In the genomic region with DNA sequence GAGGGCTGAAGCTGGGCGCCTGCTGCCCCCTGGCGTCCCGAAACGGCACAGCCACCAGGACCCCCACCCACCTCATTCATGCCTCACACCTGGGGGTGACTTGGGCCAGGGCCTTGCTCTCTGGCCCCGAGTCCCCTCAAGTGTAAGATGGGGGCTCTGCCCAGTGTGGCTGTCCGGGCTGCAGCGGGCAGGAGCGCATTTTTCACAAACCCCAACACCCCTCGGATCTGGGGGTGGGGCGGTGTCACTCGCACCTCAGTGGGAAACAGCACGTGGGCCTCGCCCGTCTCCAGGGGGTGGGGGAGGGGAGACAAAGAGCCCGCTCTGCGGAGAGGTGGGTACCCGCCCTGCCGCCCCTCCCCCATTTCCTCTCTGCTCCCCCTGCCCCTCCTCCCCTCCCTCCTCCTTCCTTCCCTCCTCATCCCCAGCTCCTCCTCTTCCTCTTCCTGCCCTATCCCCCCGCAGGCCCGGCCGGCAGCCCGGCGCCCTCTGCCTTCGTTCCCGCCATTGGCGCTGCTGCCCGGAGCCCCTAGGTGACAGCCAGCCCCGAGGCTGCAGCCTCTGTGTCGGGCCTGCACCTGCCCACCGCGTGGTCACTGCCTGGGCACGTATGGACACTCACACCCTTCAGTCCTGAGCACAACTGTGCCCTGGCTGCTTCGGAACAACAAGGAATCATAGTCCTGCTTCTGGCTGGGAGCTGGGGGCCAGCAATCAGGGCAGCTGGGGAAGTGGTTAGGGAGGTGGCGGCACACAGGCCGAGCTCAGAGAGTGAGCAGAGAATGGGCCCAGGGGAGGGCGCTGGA, we compare ENCODE assay signal across 8 cellular contexts. TPM values are rescaled to one million over a fixed set of nuclear protein-coding genes. Genes with fewer than 3 reads are reported as not detected.
A peak's percentile ranks its signal among the peaks of the same experiment; 100 is the strongest.
DNase-seq lines count a peak whose midpoint lies in the region; ATAC-seq and TF ChIP-seq lines count a peak whose summit lies in the region.

No MANE protein-coding gene starts in this region.

- H3K27ac Mint-ChIP-seq in activated naive CD8-positive, alpha-beta T cell, result peak overlapping the region; percentile 83

- H3K9me3 Mint-ChIP-seq in activated naive CD8-positive, alpha-beta T cell (ENCODE audit: low read depth), result no peaks in the 10 kb centered on the region

- no peaks in the 10 kb centered on the region for H3K9me3 ChIP-seq in cardiac muscle cell (ENCODE audit: low read depth)

- no peak for ATAC-seq in GM19351 (IDR thresholded peaks at IDR 0.05; ENCODE audit: unreplicated experiment)
- ATAC-seq in HG03457 (IDR thresholded peaks at IDR 0.05; ENCODE audit: unreplicated experiment), result no peak

- H3K27ac ChIP-seq in cardiac muscle cell (no peak overlapping the region), rectal smooth muscle tissue (ENCODE audit: low read depth, low read length) (no peak overlapping the region)

- H3K4me1 Mint-ChIP-seq in activated naive CD8-positive, alpha-beta T cell (ENCODE audit: low read depth), result peaks cover 20% of the 10 kb centered on the region

- H3K4me3 ChIP-seq in cardiac muscle cell (peak overlapping the region; percentile 25), rectal smooth muscle tissue (ENCODE audit: low read length) (peak overlapping the region; percentile 53)

- peak; percentile 95 for TF ChIP-seq CTCF in cardiac muscle cell (IDR thresholded peaks at IDR 0.05; ENCODE audit: low read depth, low read length)

- H3K36me3 ChIP-seq in cardiac muscle cell (no peaks in the 10 kb centered on the region), rectal smooth muscle tissue (ENCODE audit: control insufficient read depth, insufficient read depth, low read length) (no peaks in the 10 kb centered on the region)

- DNase-seq in DMS153 treated with DMSO at 0.1 percent for 48 hours (lab: John Stamatoyannopoulos, UW; ENCODE audit: unreplicated experiment) (peak; percentile 71), HuH-7 (ENCODE audit: low spot score) (peak; percentile 95), SK-MEL-5 (ENCODE audit: low read depth, low spot score) (peak; percentile 50), cardiac muscle cell (ENCODE audit: low read depth in 1 of 2, low spot score in 1 of 2) (peak; percentile 74 to 76)

- H3K36me3 Mint-ChIP-seq in activated naive CD8-positive, alpha-beta T cell, result no peaks in the 10 kb centered on the region

- in situ Hi-C loops in SK-MEL-5 (cut with HindIII; ENCODE audit: low pct_unique_long_range_greater_than_20kb, low sequenced_read_pairs), result no loop called here

- H3K27me3 ChIP-seq in cardiac muscle cell, result no peaks in the 10 kb centered on the region
- H3K27me3 ChIP-seq in rectal smooth muscle tissue (ENCODE audit: control insufficient read depth, insufficient read depth, low read length), result no peaks in the 10 kb centered on the region

- peak overlapping the region; percentile 39 for H3K9ac ChIP-seq in rectal smooth muscle tissue (ENCODE audit: low read length)

- H3K27me3 Mint-ChIP-seq in activated naive CD8-positive, alpha-beta T cell, result no peaks in the 10 kb centered on the region

- peak overlapping the region; percentile 77 for H3K4me3 Mint-ChIP-seq in activated naive CD8-positive, alpha-beta T cell

- H3K4me1 ChIP-seq in cardiac muscle cell (ENCODE audit: low read depth) (peaks cover 6% of the 10 kb centered on the region), rectal smooth muscle tissue (ENCODE audit: control insufficient read depth, insufficient read depth, low read length) (peaks cover 4% of the 10 kb centered on the region)

RNA-seq across cellular contexts. Expression of a gene that starts 6.8 kb away (rescaled TPM):
- 14.7 and 18.7 TPM in 2 replicates for total RNA-seq in SK-MEL-5 (2014; rRNA removed; shearing (Covaris generic))
- polyA plus RNA-seq in SK-MEL-5 (2015; cell fraction: cytosol; rRNA removed), result 12.9 and 16.5 TPM in 2 replicates
- polyA plus RNA-seq in SK-MEL-5 (2015; cell fraction: nucleus; rRNA removed), result 4.1 and 10.3 TPM in 2 replicates
- total RNA-seq in cardiac muscle cell, result 108 and 127 TPM in 2 replicates
- 64.6 and 96.7 TPM in 2 replicates for polyA plus RNA-seq in cardiac muscle cell

RNA-seq across cellular contexts. Expression of a gene that starts 36.8 kb away (rescaled TPM):
- 11.1 and 13.1 TPM in 2 replicates for total RNA-seq in SK-MEL-5 (2014; rRNA removed; shearing (Covaris generic))
- polyA plus RNA-seq in SK-MEL-5 (2015; cell fraction: cytosol; rRNA removed), result 153 and 210 TPM in 2 replicates
- polyA plus RNA-seq in SK-MEL-5 (2015; cell fraction: nucleus; rRNA removed), result 18.7 and 36.7 TPM in 2 replicates
- total RNA-seq in cardiac muscle cell, result 1.1 TPM in 1 of 2 replicates, not detected in the other
- polyA plus RNA-seq in cardiac muscle cell, result 0.73 and 3.8 TPM in 2 replicates
